Comparison of ENCODE assay signal across 12 cellular contexts in genomic region chr17:17314501-17315071, GRCh38.
"Had no signal": no experiment of that assay in that cellular context is flagged by ENCODE, and none has a peak within 500 bp of the region (broad histone marks: within the 10 kb centered on the region; RNA-seq: fewer than 3 reads in every experiment).

No MANE protein-coding gene starts in this region.

- DNase-seq: activated CD4-positive, alpha-beta T cell treated with anti-CD3 and anti-CD28 coated beads, Interleukin-2, amount 50 U/mL, for 48 hours; activated CD4-positive, CD25-positive, alpha-beta regulatory T cell treated with anti-CD3 and anti-CD28 coated beads, Interleukin-2, amount 50 U/mL, for 72 hours; activated CD8-positive, alpha-beta memory T cell treated with anti-CD3 and anti-CD28 coated beads, Interleukin-2, amount 10 ng/mL, durations not matched to agents 7 days and 5 days; activated gamma-delta T cell; activated T-cell treated with anti-CD3 and anti-CD28 coated beads, Interleukin-2, amount 50 U/mL, for 4 hours; anterior cingulate cortex; natural killer cell; thyroid gland had no signal

- H3K4me1 ChIP-seq: thyroid gland, vagina had no signal

- H3K4me3 ChIP-seq: lung, skin epidermis, thyroid gland, vagina had no signal

- H3K9me3 ChIP-seq: thyroid gland, vagina had no signal

- H3K27me3 ChIP-seq: thyroid gland, vagina had no signal

- H3K9me3 Mint-ChIP-seq: activated T-cell treated with anti-CD3 and anti-CD28 coated beads, Interleukin-2, amount 50 U/mL, for 4 hours; natural killer cell had no signal

- ATAC-seq: activated CD8-positive, alpha-beta memory T cell treated with anti-CD3 and anti-CD28 coated beads, Interleukin-2, amount 10 ng/mL, durations not matched to agents 7 days and 5 days; natural killer cell had no signal

- H3K36me3 Mint-ChIP-seq: natural killer cell had no signal

- H3K27ac Mint-ChIP-seq: activated CD8-positive, alpha-beta memory T cell treated with anti-CD3 and anti-CD28 coated beads, Interleukin-2, amount 10 ng/mL, durations not matched to agents 7 days and 5 days; activated naive CD8-positive, alpha-beta T cell; natural killer cell had no signal

- H3K36me3 ChIP-seq: thyroid gland, vagina had no signal

- H3K27me3 Mint-ChIP-seq: activated CD8-positive, alpha-beta memory T cell treated with anti-CD3 and anti-CD28 coated beads, Interleukin-2, amount 10 ng/mL, durations not matched to agents 7 days and 5 days; activated naive CD8-positive, alpha-beta T cell had no signal

- H3K4me3 Mint-ChIP-seq: activated CD8-positive, alpha-beta memory T cell treated with anti-CD3 and anti-CD28 coated beads, Interleukin-2, amount 10 ng/mL, durations not matched to agents 7 days and 5 days; activated naive CD8-positive, alpha-beta T cell; activated T-cell treated with anti-CD3 and anti-CD28 coated beads, Interleukin-2, amount 50 U/mL, for 4 hours; natural killer cell had no signal

- H3K27ac ChIP-seq: skin epidermis, thyroid gland, vagina had no signal
